16 cellular contexts compared by ENCODE assay signal in the genomic region with DNA sequence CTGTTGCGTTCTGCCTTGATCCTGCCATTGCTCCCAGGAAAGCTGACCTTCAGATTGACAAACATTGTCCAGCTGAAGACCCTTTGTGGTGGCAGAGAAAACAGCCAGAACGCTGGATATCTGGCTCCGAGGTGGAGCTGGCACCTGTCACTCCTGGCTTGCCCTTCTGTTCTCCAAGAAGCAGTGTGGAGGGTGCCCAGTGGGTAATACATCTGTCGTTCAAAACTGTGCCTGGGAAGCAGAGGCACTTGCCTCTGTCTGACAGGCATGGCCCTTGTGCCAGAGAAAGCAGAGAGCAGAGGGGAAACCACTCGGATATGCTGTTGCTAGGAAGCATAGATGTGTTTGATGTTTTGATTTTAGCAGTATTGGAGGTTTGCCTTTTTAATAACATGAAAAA.
DNase-seq lines count a peak whose midpoint lies in the region; ATAC-seq and TF ChIP-seq lines count a peak whose summit lies in the region.
"Had no signal": no experiment of that assay in that cellular context is flagged by ENCODE, and none has a peak within 500 bp of the region (broad histone marks: within the 10 kb centered on the region; RNA-seq: fewer than 3 reads in every experiment).

No MANE protein-coding gene starts in this region.

- H2BK5ac ChIP-seq in neuronal stem cell (ENCODE audit: low read length) = no peak overlapping the region

- no peak overlapping the region for H3K14ac ChIP-seq in neuronal stem cell (ENCODE audit: low read length)

- no peak overlapping the region for H4K91ac ChIP-seq in neuronal stem cell (ENCODE audit: low read depth, low read length, poor library complexity)

- H3K9me3 ChIP-seq in cardiac muscle cell (ENCODE audit: low read depth) (no peaks in the 10 kb centered on the region), neuronal stem cell (replicated peaks in 1 of 2; ENCODE audit: control insufficient read depth in 2 of 2, insufficient read depth in 1 of 2, low read depth in 1 of 2, low read length in 2 of 2) (no peaks in the 10 kb centered on the region)
- H3K9me3 ChIP-seq: BLaER1 treated with 17β-estradiol and CSF1 and Interleukin-3, amounts not matched to agents 10 nM and 100 nM; Caco-2 had no signal

- H3K79me1 ChIP-seq in neuronal stem cell (ENCODE audit: low read depth, low read length) = no peaks in the 10 kb centered on the region

- H2BK120ac ChIP-seq in neuronal stem cell (ENCODE audit: low read depth, low read length) = no peak overlapping the region

- no peak overlapping the region for H4K8ac ChIP-seq in neuronal stem cell (ENCODE audit: low read depth, low read length)

- no peak overlapping the region for H3K4ac ChIP-seq in neuronal stem cell (ENCODE audit: low read length)

- H3K27ac ChIP-seq in cardiac muscle cell (peak overlapping the region; percentile 2), neuronal stem cell (replicated peaks; ENCODE audit: low read length) (no peak overlapping the region)
- H3K27ac ChIP-seq: 22Rv1; BLaER1 treated with 17β-estradiol and CSF1 and Interleukin-3, amounts not matched to agents 10 nM and 100 nM had no signal

- no peak overlapping the region for H2AFZ ChIP-seq in neuronal stem cell (ENCODE audit: low read length)

- no peak overlapping the region for H3K9ac ChIP-seq in neuronal stem cell (ENCODE audit: low read depth, low read length, poor library complexity)
- H3K9ac ChIP-seq: BLaER1 treated with 17β-estradiol and CSF1 and Interleukin-3, amounts not matched to agents 10 nM and 100 nM had no signal

- H2BK12ac ChIP-seq in neuronal stem cell (ENCODE audit: low read length) = no peak overlapping the region

- H2BK15ac ChIP-seq in neuronal stem cell (ENCODE audit: low read length) = no peak overlapping the region

- TF ChIP-seq CTCF in cardiac muscle cell (IDR thresholded peaks at IDR 0.05; ENCODE audit: low read depth, low read length) = no peak

- peak overlapping the region; percentile 12 for H3K18ac ChIP-seq in neuronal stem cell (ENCODE audit: low read length)

- intact Hi-C loops in Right ventricle myocardium superior (cut with DNase I) = no loop called here

- peaks cover 15% of the 10 kb centered on the region for H3K4me1 ChIP-seq in cardiac muscle cell (ENCODE audit: low read depth)
- H3K4me1 ChIP-seq in neuronal stem cell (ENCODE audit: control insufficient read depth in 2 of 2, insufficient read depth in 1 of 2, low read depth in 1 of 2, low read length in 2 of 2) = peaks cover 0 to 7% of the 10 kb centered on the region in 2 donors
- H3K4me1 ChIP-seq: BLaER1 treated with 17β-estradiol and CSF1 and Interleukin-3, amounts not matched to agents 10 nM and 100 nM; Caco-2 had no signal

- no peak overlapping the region for H3K23ac ChIP-seq in neuronal stem cell (ENCODE audit: low read depth, low read length, poor library complexity)

- H3K36me3 ChIP-seq in cardiac muscle cell = no peaks in the 10 kb centered on the region
- no peaks in the 10 kb centered on the region for H3K36me3 ChIP-seq in neuronal stem cell (replicated peaks in 1 of 2; ENCODE audit: control insufficient read depth in 2 of 2, insufficient read depth in 2 of 2, low read length in 2 of 2)
- H3K36me3 ChIP-seq: BLaER1 treated with 17β-estradiol and CSF1 and Interleukin-3, amounts not matched to agents 10 nM and 100 nM had no signal

- H3K4me3 ChIP-seq in cardiac muscle cell (no peak overlapping the region), neuronal stem cell (ENCODE audit: low read length in 2 of 2) (no peak overlapping the region)
- H3K4me3 ChIP-seq: BLaER1 treated with 17β-estradiol and CSF1 and Interleukin-3, amounts not matched to agents 10 nM and 100 nM had no signal

- H3K27me3 ChIP-seq in cardiac muscle cell = no peaks in the 10 kb centered on the region
- no peaks in the 10 kb centered on the region for H3K27me3 ChIP-seq in neuronal stem cell (ENCODE audit: control insufficient read depth in 3 of 3, insufficient read depth in 3 of 3, low read depth in 1 of 3, low read length in 3 of 3)
- H3K27me3 ChIP-seq: BLaER1 treated with 17β-estradiol and CSF1 and Interleukin-3, amounts not matched to agents 10 nM and 100 nM had no signal

- no peak overlapping the region for H3K4me2 ChIP-seq in neuronal stem cell (ENCODE audit: insufficient read depth, low read length, poor library complexity, severe bottlenecking)
- H3K4me2 ChIP-seq: BLaER1 treated with 17β-estradiol and CSF1 and Interleukin-3, amounts not matched to agents 10 nM and 100 nM had no signal

- WGBS in neuronal stem cell (ENCODE audit: extremely low coverage in 2 of 2, insufficient read length in 2 of 2, insufficient replicate concordance in 1 of 2), 2 donors = no CpG with 5 or more reads among the region's 5 CpGs

- no peak overlapping the region for H2AK5ac ChIP-seq in neuronal stem cell (ENCODE audit: low read depth, low read length)

- no peak for ATAC-seq in Right ventricle myocardium superior (ENCODE audit: poor library complexity)
- no peak for ATAC-seq in HG03354 (IDR thresholded peaks at IDR 0.05; ENCODE audit: poor library complexity, severe bottlenecking, unreplicated experiment)
- ATAC-seq: Panc1 had no signal

- peak; percentile 65 for DNase-seq in DMS 273 (lab: John Stamatoyannopoulos, UW; ENCODE audit: unreplicated experiment)
- no peak for DNase-seq in DMS 273 treated with DMSO at 0.1 percent for 48 hours (lab: John Stamatoyannopoulos, UW)
- DNase-seq in cardiac muscle cell (ENCODE audit: low read depth in 1 of 2, low spot score in 1 of 2) = no peak
- no peak for DNase-seq in Right ventricle myocardium superior
- DNase-seq in neuronal stem cell (ENCODE audit: low spot score) = no peak
- DNase-seq in NCI-H1436 treated with DMSO at 0.1 percent for 48 hours (lab: John Stamatoyannopoulos, UW) = no peak
- no peak for DNase-seq in iPS-NIHi11 (ENCODE audit: low spot score)
- DNase-seq: Caco-2; CD4-positive, alpha-beta memory T cell; NCI-H187 treated with DMSO at 0.1 percent for 48 hours; NK-92 treated with Interleukin-12 subunit alpha and Interleukin-12 subunit beta, amount 100 ng/mL, for 24 hours; T-helper 1 cell had no signal
